Comparison of ENCODE assay signal across 13 cellular contexts in the genomic region with DNA sequence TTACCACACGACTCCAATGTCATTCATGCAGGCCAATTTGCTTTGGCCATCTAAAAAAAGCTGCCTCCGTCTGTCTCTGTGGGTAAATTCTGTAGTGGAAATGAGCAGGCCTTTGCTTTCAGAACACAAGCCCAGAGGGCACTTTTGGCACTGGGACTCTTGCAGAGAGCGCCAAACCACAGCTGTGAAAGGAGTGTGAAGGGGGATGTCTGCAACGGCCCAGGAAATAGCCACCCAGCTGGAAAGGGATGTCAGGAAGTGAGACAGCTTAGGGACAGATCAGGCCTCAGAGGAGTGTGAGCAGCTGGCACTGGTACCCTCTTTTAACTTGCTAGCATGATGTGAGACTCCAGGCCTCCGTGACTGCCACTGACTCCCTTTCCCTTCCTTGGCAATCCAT.
DNase-seq lines count a peak whose midpoint lies in the region; ATAC-seq and TF ChIP-seq lines count a peak whose summit lies in the region.
"Had no signal": no experiment of that assay in that cellular context is flagged by ENCODE, and none has a peak within 500 bp of the region (broad histone marks: within the 10 kb centered on the region; RNA-seq: fewer than 3 reads in every experiment).

No MANE protein-coding gene starts in this region.

- 34% methylated on average over 5 of the region's 5 CpGs for WGBS in right cardiac atrium
- WGBS in ovary, 3 donors = 50 to 65% (median 51%) methylated on average over 5 of the region's 5 CpGs

- no peak for TF ChIP-seq POLR2A in ovary (IDR thresholded peaks at IDR 0.05)

- H3K27ac ChIP-seq in right cardiac atrium (ENCODE audit: low read length) (no peak overlapping the region), ovary (no peak overlapping the region), Karpas-422 (ENCODE audit: low read length) (no peak overlapping the region)

- intact Hi-C loops in right cardiac atrium (cut with DNase I) (no loop called here), ovary (cut with DNase I) (no loop called here)

- ATAC-seq in GM19351 (IDR thresholded peaks at IDR 0.05; ENCODE audit: unreplicated experiment) = peak; percentile 40
- ATAC-seq in right cardiac atrium = peak in 1 of 2 donors; percentile 71
- ATAC-seq in GM19455 (IDR thresholded peaks at IDR 0.05; ENCODE audit: unreplicated experiment) = no peak
- ATAC-seq in HG03442 (IDR thresholded peaks at IDR 0.05; ENCODE audit: unreplicated experiment) = no peak
- ATAC-seq: activated T-helper 17 cell treated with anti-CD3 and anti-CD28 coated beads, Interleukin-2, amount 50 U/mL, for 72 hours; K562; T-cell had no signal

- H3K9me3 ChIP-seq in right cardiac atrium (ENCODE audit: control insufficient read depth, low read length) (no peaks in the 10 kb centered on the region), ovary (no peaks in the 10 kb centered on the region), Karpas-422 (ENCODE audit: low read length) (peaks cover 35% of the 10 kb centered on the region)

- H3K27me3 ChIP-seq in right cardiac atrium (ENCODE audit: control insufficient read depth, insufficient read depth) (no peaks in the 10 kb centered on the region), ovary (no peaks in the 10 kb centered on the region), Karpas-422 (ENCODE audit: low read length) (no peaks in the 10 kb centered on the region)

- no peak overlapping the region for H3K4me2 ChIP-seq in Karpas-422 (ENCODE audit: low read depth, low read length, poor library complexity, severe bottlenecking)

- no peaks in the 10 kb centered on the region for H3K36me3 ChIP-seq in ovary
- H3K36me3 ChIP-seq in Karpas-422 (ENCODE audit: insufficient read depth, low read length) = no peaks in the 10 kb centered on the region

- no peak for TF ChIP-seq CTCF in ovary (IDR thresholded peaks at IDR 0.05)

- H3K4me1 ChIP-seq in right cardiac atrium (ENCODE audit: control insufficient read depth, insufficient read depth, low read length) = no peaks in the 10 kb centered on the region
- no peaks in the 10 kb centered on the region for H3K4me1 ChIP-seq in ovary (ENCODE audit: insufficient read depth)
- no peaks in the 10 kb centered on the region for H3K4me1 ChIP-seq in Karpas-422 (ENCODE audit: low read length)

- no peaks in the 10 kb centered on the region for H3K79me2 ChIP-seq in Karpas-422 (ENCODE audit: low read length)

- H4K20me1 ChIP-seq in Karpas-422 (ENCODE audit: insufficient read depth, low read depth, low read length) = no peaks in the 10 kb centered on the region

- H3K4me3 ChIP-seq in right cardiac atrium (ENCODE audit: low read length) (no peak overlapping the region), ovary (no peak overlapping the region), Karpas-422 (ENCODE audit: low read length) (no peak overlapping the region)
- H3K4me3 ChIP-seq: K562 had no signal

- no peak for TF ChIP-seq EP300 in ovary (IDR thresholded peaks at IDR 0.05)

- no peak overlapping the region for H2AFZ ChIP-seq in Karpas-422 (ENCODE audit: low read length)

- peak; percentile 55 for DNase-seq in Ammon's horn (ENCODE audit: low spot score)
- peak; percentile 94 to 96 for DNase-seq in Kasumi-1 (lab: John Stamatoyannopoulos, UW)
- peak; percentile 10 to 36 (median 29) for DNase-seq in right cardiac atrium
- DNase-seq in ovary = no peak
- DNase-seq in Karpas-422 = no peak
- DNase-seq: activated CD4-positive, alpha-beta T cell treated with anti-CD3 and anti-CD28 coated beads, Interleukin-2, amount 50 U/mL, for 1 hour; NCI-H1694 treated with DMSO at 0.1 percent for 48 hours; T-cell had no signal

- no peaks in the 10 kb centered on the region for H3K9me2 ChIP-seq in Karpas-422 (replicated peaks; ENCODE audit: insufficient read depth, low read length)

- no peak overlapping the region for H3K9ac ChIP-seq in Karpas-422 (ENCODE audit: low read length)

Comparison
In these comparisons a context has a peak if more than half of its experiments do, and no peak if none do; other contexts are left out.
1. DNase-seq: peak in Ammon's horn (single experiment), Kasumi-1 (2 of 2) and right cardiac atrium (3 of 3); none in ovary (0 of 5) and Karpas-422 (single experiment).